ENCODE assay signal across 8 cellular contexts in the genomic region with DNA sequence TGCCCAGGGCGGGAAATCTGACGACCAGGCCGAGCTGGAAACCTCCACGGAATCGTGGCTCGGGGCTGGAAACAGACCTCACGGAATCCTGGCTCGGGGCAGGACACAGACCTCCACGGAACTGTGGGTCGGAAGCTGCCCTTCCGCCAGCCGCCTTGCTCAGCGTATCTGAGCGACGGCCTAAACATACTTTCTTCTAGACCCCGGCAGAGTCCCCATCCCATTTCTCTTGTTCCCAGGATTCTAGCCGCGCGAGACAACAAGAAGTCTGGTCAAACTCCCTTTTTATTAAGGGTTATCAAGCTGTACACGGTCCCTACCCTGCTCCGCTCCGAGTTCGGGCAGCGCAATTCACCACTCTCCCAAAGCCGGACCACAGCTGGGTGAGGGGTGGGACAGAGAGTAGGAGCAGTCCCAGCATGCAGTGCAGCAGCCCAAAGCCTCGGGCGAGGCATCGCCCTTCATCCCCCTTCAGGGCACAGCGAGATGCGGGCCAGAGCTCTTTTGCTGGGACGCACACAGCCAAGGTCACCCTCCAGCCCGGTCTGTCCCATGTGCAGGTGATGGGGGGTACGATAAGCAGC. TPM values are rescaled to one million over a fixed set of nuclear protein-coding genes. Genes with fewer than 3 reads are reported as not detected.
DNase-seq lines count a peak whose midpoint lies in the region; ATAC-seq, FAIRE-seq and TF ChIP-seq lines count a peak whose summit lies in the region.

No MANE protein-coding gene starts in this region.

- H3K36me3 ChIP-seq in HepG2 (replicated peaks in 1 of 2; ENCODE audit: control insufficient read depth in 1 of 2, insufficient read depth in 2 of 2, low read length in 2 of 2), result peaks cover 39 to 63% of the 10 kb centered on the region in 2 experiments
- H3K36me3 ChIP-seq in thyroid gland, result peaks cover 37 to 45% of the 10 kb centered on the region in 2 donors

- H3K27ac Mint-ChIP-seq in activated T-cell treated with anti-CD3 and anti-CD28 coated beads, Interleukin-2, amount 50 U/mL, for 24 hours, result peak overlapping the region; percentile 90

- TSS peak; percentile 57 for BruUV-seq in HepG2 (replicated peaks; lab: Mats Ljungman, UMichigan)

- DNase-seq in activated T-cell treated with anti-CD3 and anti-CD28 coated beads, Interleukin-2, amount 50 U/mL, for 24 hours, result no peak
- DNase-seq in activated T-cell treated with anti-CD3 and anti-CD28 coated beads for 4 hours (no peak), astrocyte of the cerebellum (ENCODE audit: low read depth) (no peak), HepG2 (ENCODE audit: low spot score) (no peak), thyroid gland (no peak), kidney glomerular epithelial cell (lab: John Stamatoyannopoulos, UW) (no peak)

- no peak for FAIRE-seq in HepG2 (lab: Jason Lieb, UNC)

- peak overlapping the region; percentile 83 for H3K4me3 Mint-ChIP-seq in activated T-cell treated with anti-CD3 and anti-CD28 coated beads, Interleukin-2, amount 50 U/mL, for 24 hours

- no peaks in the 10 kb centered on the region for H3K9me3 Mint-ChIP-seq in activated T-cell treated with anti-CD3 and anti-CD28 coated beads, Interleukin-2, amount 50 U/mL, for 24 hours

- H3K27ac ChIP-seq in HepG2 (ENCODE audit: extremely low read length, insufficient read depth, low read length) (peak overlapping the region; percentile 92), thyroid gland (peak overlapping the region in 2 of 3 donors; percentile 73 to 89)

- CTCF ChIA-PET in HepG2 (lab: Yijun Ruan, JAX; ENCODE audit: low intra/inter-chr PET ratio, low total read pairs), result no interaction called here

- TF ChIP-seq POLR2A in HepG2 (IDR thresholded peaks at IDR 0.05; ENCODE audit: insufficient read depth in 1 of 2, low read depth in 2 of 2, low read length in 2 of 2), result no peak
- no peak for TF ChIP-seq POLR2A in thyroid gland (IDR thresholded peaks at IDR 0.05)

- H3K4me1 ChIP-seq in HepG2 (ENCODE audit: insufficient read depth, low read length), result peaks cover 41% of the 10 kb centered on the region
- peaks cover 22 to 23% of the 10 kb centered on the region in 2 donors for H3K4me1 ChIP-seq in thyroid gland

- TF ChIP-seq EP300 in HepG2 (IDR thresholded peaks at IDR 0.05; ENCODE audit: low read depth in 2 of 2, low read length in 2 of 2) (no peak), HepG2 (CRISPR knock-in tag; IDR thresholded peaks at IDR 0.05; ENCODE audit: borderline replicate concordance) (no peak)

- POLR2A ChIA-PET in HepG2 (lab: Yijun Ruan, JAX), result interaction anchor here (0.7 to 6.2 kb wide), 11 partner anchors 10 to 161 kb away, joined by 3 to 196 read pairs (median 23); partner anchors contain the start of genes ANKZF1, ATG9A, CNPPD1 and DNAJB2

- H2AFZ ChIP-seq in HepG2 (ENCODE audit: low read length), result no peak overlapping the region

- H3K27me3 ChIP-seq in HepG2 (ENCODE audit: control insufficient read depth in 1 of 2, insufficient read depth in 2 of 2, low read length in 2 of 2), result no peaks in the 10 kb centered on the region
- H3K27me3 ChIP-seq in thyroid gland, result no peaks in the 10 kb centered on the region

- intact Hi-C loops in HepG2 (cut with micrococcal nuclease; ENCODE audit: unreplicated experiment) (loop anchor here (2.0 kb wide), 3 partner anchors 42 to 76 kb away; partner anchors contain the start of genes CNPPD1 and NHEJ1), thyroid gland (cut with DNase I) (no loop called here)

- H3K9me3 ChIP-seq in HepG2 (ENCODE audit: low read length) (no peaks in the 10 kb centered on the region), thyroid gland (no peaks in the 10 kb centered on the region)

- no peaks in the 10 kb centered on the region for H3K27me3 Mint-ChIP-seq in activated T-cell treated with anti-CD3 and anti-CD28 coated beads, Interleukin-2, amount 50 U/mL, for 24 hours

- H3K36me3 Mint-ChIP-seq in activated T-cell treated with anti-CD3 and anti-CD28 coated beads, Interleukin-2, amount 50 U/mL, for 24 hours (ENCODE audit: low read depth), result peaks cover 83% of the 10 kb centered on the region

- H3K9ac ChIP-seq in HepG2 (ENCODE audit: insufficient read depth, low read depth, low read length), result peak overlapping the region; percentile 85

- TF ChIP-seq CTCF in astrocyte of the cerebellum (IDR thresholded peaks at IDR 0.05; ENCODE audit: low read depth, low read length, missing control alignments) (no peak), HepG2 (CRISPR knock-in tag; IDR thresholded peaks at IDR 0.05) (no peak), thyroid gland (IDR thresholded peaks at IDR 0.05) (no peak)

- 74% methylated on average over 29 of the region's 33 CpGs for WGBS in HepG2 (ENCODE audit: low lambda C conversion rate)
- 24 to 27% methylated on average over 24 to 31 of the region's 33 CpGs for WGBS in thyroid gland, 2 donors

- H3K4me2 ChIP-seq in HepG2 (ENCODE audit: low read depth, low read length), result peak overlapping the region; percentile 99

- no peak for TF ChIP-seq RAD21 in HepG2 (CRISPR knock-in tag; IDR thresholded peaks at IDR 0.05)

- in situ Hi-C loops in astrocyte of the cerebellum (cut with HindIII; ENCODE audit: low sequenced_read_pairs) (no loop called here), HepG2 (cut with HindIII; ENCODE audit: extremely low pct_ligation_motif_present, low pct_unique_long_range_greater_than_20kb) (no loop called here)

- H3K4me3 ChIP-seq in astrocyte of the cerebellum (ENCODE audit: low read depth, low read length) (peak overlapping the region; percentile 49), HepG2 (replicated peaks in 1 of 3; ENCODE audit: insufficient read depth in 1 of 3, low read depth in 2 of 3, low read length in 3 of 3) (peak overlapping the region in 2 of 3 experiments; percentile 1 to 92; a peak in 2 of 6 replicates), thyroid gland (replicated peaks in 1 of 3) (peak overlapping the region in 1 of 3 donors; percentile 44)

- ATAC-seq in HepG2, result no peak
- no peak for ATAC-seq in GM21360 (IDR thresholded peaks at IDR 0.05; ENCODE audit: unreplicated experiment)
- ATAC-seq in HG03439 (IDR thresholded peaks at IDR 0.05; ENCODE audit: unreplicated experiment), result no peak

- peaks cover 11% of the 10 kb centered on the region for H3K79me2 ChIP-seq in HepG2 (ENCODE audit: insufficient read depth, low read length)

- H4K20me1 ChIP-seq in HepG2 (ENCODE audit: insufficient read depth, low read length), result no peaks in the 10 kb centered on the region

- peaks cover 31% of the 10 kb centered on the region for H3K4me1 Mint-ChIP-seq in activated T-cell treated with anti-CD3 and anti-CD28 coated beads, Interleukin-2, amount 50 U/mL, for 24 hours (ENCODE audit: low read depth)

RNA-seq across cellular contexts. Expression of gene ABCB6, which starts 0.4 kb away (rescaled TPM):
- total RNA-seq in HepG2 (2016; rRNA removed; fragmentation: Illumina TruSeq; extraction: Trizol), result 51.3 and 137 TPM in 2 replicates
- total RNA-seq in HepG2 (2016; cell fraction: cytosol; rRNA removed; fragmentation: Illumina TruSeq; extraction: Trizol; ENCODE audit: low read depth), result 28.1 and 35.8 TPM in 2 replicates
- total RNA-seq in HepG2 (2016; cell fraction: insoluble cytoplasmic fraction; rRNA removed; fragmentation: Illumina TruSeq; extraction: Trizol), result 43.5 and 141 TPM in 2 replicates
- total RNA-seq in HepG2 (2016; cell fraction: membrane; rRNA removed; fragmentation: Illumina TruSeq; extraction: Trizol), result 47.7 and 48.7 TPM in 2 replicates
- total RNA-seq in HepG2 (2016; cell fraction: nucleus; rRNA removed; fragmentation: Illumina TruSeq; extraction: Trizol), result 116 and 133 TPM in 2 replicates
- 91.1 and 106 TPM in 2 replicates for polyA plus RNA-seq in HepG2 (2011; rRNA removed)
- 41.3 and 55.0 TPM in 2 replicates for polyA plus RNA-seq in HepG2 (2011; cell fraction: cytosol; rRNA removed)
- 379 and 422 TPM in 2 replicates for polyA plus RNA-seq in HepG2 (2011; cell fraction: nucleus; rRNA removed)
- polyA plus RNA-seq in HepG2 (2012), result 116 and 121 TPM in 2 replicates
- polyA plus RNA-seq in HepG2 (2016; cell fraction: cytosol; fragmentation: Illumina TruSeq; extraction: Trizol; ENCODE audit: low read depth), result 19.8 and 20.8 TPM in 2 replicates
- 40.4 and 42.9 TPM in 2 replicates for polyA plus RNA-seq in HepG2 (2016; cell fraction: insoluble cytoplasmic fraction; fragmentation: Illumina TruSeq; extraction: Trizol; ENCODE audit: low read depth)
- polyA plus RNA-seq in HepG2 (2016; cell fraction: membrane; fragmentation: Illumina TruSeq; extraction: Trizol; ENCODE audit: low read depth), result 30.7 and 31.5 TPM in 2 replicates
- 219 and 220 TPM in 2 replicates for polyA plus RNA-seq in HepG2 (2016; cell fraction: nucleus; fragmentation: Illumina TruSeq; extraction: Trizol; ENCODE audit: insufficient read depth, low read depth)
- polyA minus RNA-seq in HepG2 (2011; rRNA and poly(A)+ RNA removed; ENCODE audit: low replicate concordance), result 38.6 and 282 TPM in 2 replicates
- polyA minus RNA-seq in HepG2 (2011; cell fraction: cytosol; rRNA and poly(A)+ RNA removed), result 35.0 and 43.2 TPM in 2 replicates
- 86.5 and 121 TPM in 2 replicates for polyA minus RNA-seq in HepG2 (2011; cell fraction: nucleus; rRNA and poly(A)+ RNA removed)
- total RNA-seq in thyroid gland, result 10 to 100 TPM; 29.6 to 96.8 (median 63.6) TPM

RNA-seq across cellular contexts. Expression of gene ATG9A, which starts 10.2 kb away (rescaled TPM):
- total RNA-seq in HepG2 (2016; rRNA removed; fragmentation: Illumina TruSeq; extraction: Trizol) (22.2 and 35.0 TPM in 2 replicates), thyroid gland (10 to 100 TPM; 48.8 to 59.3 (median 54.6) TPM)
- total RNA-seq in HepG2 (2016; cell fraction: cytosol; rRNA removed; fragmentation: Illumina TruSeq; extraction: Trizol; ENCODE audit: low read depth), result 4.5 and 6.5 TPM in 2 replicates
- total RNA-seq in HepG2 (2016; cell fraction: insoluble cytoplasmic fraction; rRNA removed; fragmentation: Illumina TruSeq; extraction: Trizol), result 20.4 and 32.7 TPM in 2 replicates
- 16.0 and 25.9 TPM in 2 replicates for total RNA-seq in HepG2 (2016; cell fraction: membrane; rRNA removed; fragmentation: Illumina TruSeq; extraction: Trizol)
- total RNA-seq in HepG2 (2016; cell fraction: nucleus; rRNA removed; fragmentation: Illumina TruSeq; extraction: Trizol), result 35.0 and 40.9 TPM in 2 replicates
- 131 and 172 TPM in 2 replicates for polyA plus RNA-seq in HepG2 (2011; rRNA removed)
- 123 and 128 TPM in 2 replicates for polyA plus RNA-seq in HepG2 (2011; cell fraction: cytosol; rRNA removed)
- polyA plus RNA-seq in HepG2 (2011; cell fraction: nucleus; rRNA removed), result 189 and 211 TPM in 2 replicates
- polyA plus RNA-seq in HepG2 (2012), result 94.7 and 110 TPM in 2 replicates
- polyA plus RNA-seq in HepG2 (2016; cell fraction: cytosol; fragmentation: Illumina TruSeq; extraction: Trizol; ENCODE audit: low read depth), result 5.3 and 5.7 TPM in 2 replicates
- polyA plus RNA-seq in HepG2 (2016; cell fraction: insoluble cytoplasmic fraction; fragmentation: Illumina TruSeq; extraction: Trizol; ENCODE audit: low read depth), result 22.5 and 28.3 TPM in 2 replicates
- 17.7 and 19.4 TPM in 2 replicates for polyA plus RNA-seq in HepG2 (2016; cell fraction: membrane; fragmentation: Illumina TruSeq; extraction: Trizol; ENCODE audit: low read depth)
- polyA plus RNA-seq in HepG2 (2016; cell fraction: nucleus; fragmentation: Illumina TruSeq; extraction: Trizol; ENCODE audit: insufficient read depth, low read depth), result 57.3 and 62.1 TPM in 2 replicates
- polyA minus RNA-seq in HepG2 (2011; rRNA and poly(A)+ RNA removed; ENCODE audit: low replicate concordance), result 133 and 388 TPM in 2 replicates
- polyA minus RNA-seq in HepG2 (2011; cell fraction: cytosol; rRNA and poly(A)+ RNA removed), result 97.2 and 111 TPM in 2 replicates
- polyA minus RNA-seq in HepG2 (2011; cell fraction: nucleus; rRNA and poly(A)+ RNA removed), result 57.6 and 91.8 TPM in 2 replicates

RNA-seq across cellular contexts. Expression of gene ANKZF1, which starts 10.4 kb away (rescaled TPM):
- total RNA-seq in HepG2 (2016; rRNA removed; fragmentation: Illumina TruSeq; extraction: Trizol) (14.6 and 25.3 TPM in 2 replicates), thyroid gland (10 to 100 TPM; 38.1 to 66.4 (median 45.5) TPM)
- total RNA-seq in HepG2 (2016; cell fraction: cytosol; rRNA removed; fragmentation: Illumina TruSeq; extraction: Trizol; ENCODE audit: low read depth), result 7.2 and 11.5 TPM in 2 replicates
- 15.1 and 28.1 TPM in 2 replicates for total RNA-seq in HepG2 (2016; cell fraction: insoluble cytoplasmic fraction; rRNA removed; fragmentation: Illumina TruSeq; extraction: Trizol)
- 9.6 and 9.7 TPM in 2 replicates for total RNA-seq in HepG2 (2016; cell fraction: membrane; rRNA removed; fragmentation: Illumina TruSeq; extraction: Trizol)
- total RNA-seq in HepG2 (2016; cell fraction: nucleus; rRNA removed; fragmentation: Illumina TruSeq; extraction: Trizol), result 35.5 and 43.3 TPM in 2 replicates
- 128 and 131 TPM in 2 replicates for polyA plus RNA-seq in HepG2 (2011; rRNA removed)
- 31.4 and 41.4 TPM in 2 replicates for polyA plus RNA-seq in HepG2 (2011; cell fraction: cytosol; rRNA removed)
- 741 and 801 TPM in 2 replicates for polyA plus RNA-seq in HepG2 (2011; cell fraction: nucleus; rRNA removed)
- polyA plus RNA-seq in HepG2 (2012), result 97.7 and 105 TPM in 2 replicates
- 1.9 and 2.1 TPM in 2 replicates for polyA plus RNA-seq in HepG2 (2016; cell fraction: cytosol; fragmentation: Illumina TruSeq; extraction: Trizol; ENCODE audit: low read depth)
- 12.2 and 12.4 TPM in 2 replicates for polyA plus RNA-seq in HepG2 (2016; cell fraction: insoluble cytoplasmic fraction; fragmentation: Illumina TruSeq; extraction: Trizol; ENCODE audit: low read depth)
- polyA plus RNA-seq in HepG2 (2016; cell fraction: membrane; fragmentation: Illumina TruSeq; extraction: Trizol; ENCODE audit: low read depth), result 3.0 and 3.3 TPM in 2 replicates
- polyA plus RNA-seq in HepG2 (2016; cell fraction: nucleus; fragmentation: Illumina TruSeq; extraction: Trizol; ENCODE audit: insufficient read depth, low read depth), result 74.4 and 78.7 TPM in 2 replicates
- polyA minus RNA-seq in HepG2 (2011; rRNA and poly(A)+ RNA removed; ENCODE audit: low replicate concordance), result 27.1 and 66.1 TPM in 2 replicates
- 26.1 and 28.4 TPM in 2 replicates for polyA minus RNA-seq in HepG2 (2011; cell fraction: cytosol; rRNA and poly(A)+ RNA removed)
- polyA minus RNA-seq in HepG2 (2011; cell fraction: nucleus; rRNA and poly(A)+ RNA removed), result 218 and 249 TPM in 2 replicates

RNA-seq across cellular contexts. Expression of gene ZFAND2B, which starts 12.6 kb away (rescaled TPM):
- total RNA-seq in HepG2 (2016; rRNA removed; fragmentation: Illumina TruSeq; extraction: Trizol) (39.4 and 53.3 TPM in 2 replicates), thyroid gland (100 to 1,000 TPM in 2 of 4 donors, 10 to 100 TPM in 2; 78.7 to 131 (median 92.0) TPM)
- 97.6 and 112 TPM in 2 replicates for total RNA-seq in HepG2 (2016; cell fraction: cytosol; rRNA removed; fragmentation: Illumina TruSeq; extraction: Trizol; ENCODE audit: low read depth)
- total RNA-seq in HepG2 (2016; cell fraction: insoluble cytoplasmic fraction; rRNA removed; fragmentation: Illumina TruSeq; extraction: Trizol), result 37.3 and 56.7 TPM in 2 replicates
- total RNA-seq in HepG2 (2016; cell fraction: membrane; rRNA removed; fragmentation: Illumina TruSeq; extraction: Trizol), result 81.3 and 81.5 TPM in 2 replicates
- total RNA-seq in HepG2 (2016; cell fraction: nucleus; rRNA removed; fragmentation: Illumina TruSeq; extraction: Trizol), result 38.7 and 41.0 TPM in 2 replicates
- polyA plus RNA-seq in HepG2 (2011; rRNA removed), result 115 and 139 TPM in 2 replicates
- 86.0 and 119 TPM in 2 replicates for polyA plus RNA-seq in HepG2 (2011; cell fraction: cytosol; rRNA removed)
- 440 and 456 TPM in 2 replicates for polyA plus RNA-seq in HepG2 (2011; cell fraction: nucleus; rRNA removed)
- polyA plus RNA-seq in HepG2 (2012), result 61.3 and 62.2 TPM in 2 replicates
- polyA plus RNA-seq in HepG2 (2016; cell fraction: cytosol; fragmentation: Illumina TruSeq; extraction: Trizol; ENCODE audit: low read depth), result 85.1 and 89.2 TPM in 2 replicates
- polyA plus RNA-seq in HepG2 (2016; cell fraction: insoluble cytoplasmic fraction; fragmentation: Illumina TruSeq; extraction: Trizol; ENCODE audit: low read depth), result 42.7 and 45.5 TPM in 2 replicates
- 68.1 and 69.5 TPM in 2 replicates for polyA plus RNA-seq in HepG2 (2016; cell fraction: membrane; fragmentation: Illumina TruSeq; extraction: Trizol; ENCODE audit: low read depth)
- polyA plus RNA-seq in HepG2 (2016; cell fraction: nucleus; fragmentation: Illumina TruSeq; extraction: Trizol; ENCODE audit: insufficient read depth, low read depth), result 75.7 and 78.1 TPM in 2 replicates
- 29.2 and 84.0 TPM in 2 replicates for polyA minus RNA-seq in HepG2 (2011; rRNA and poly(A)+ RNA removed; ENCODE audit: low replicate concordance)
- 21.6 and 22.7 TPM in 2 replicates for polyA minus RNA-seq in HepG2 (2011; cell fraction: cytosol; rRNA and poly(A)+ RNA removed)
- 88.6 and 99.7 TPM in 2 replicates for polyA minus RNA-seq in HepG2 (2011; cell fraction: nucleus; rRNA and poly(A)+ RNA removed)

RNA-seq across cellular contexts. Expression of gene GLB1L, which starts 26.0 kb away (rescaled TPM):
- total RNA-seq in HepG2 (2016; rRNA removed; fragmentation: Illumina TruSeq; extraction: Trizol), result 2.7 and 6.8 TPM in 2 replicates
- total RNA-seq in HepG2 (2016; cell fraction: cytosol; rRNA removed; fragmentation: Illumina TruSeq; extraction: Trizol; ENCODE audit: low read depth), result 1.8 and 3.4 TPM in 2 replicates
- 2.6 and 6.8 TPM in 2 replicates for total RNA-seq in HepG2 (2016; cell fraction: insoluble cytoplasmic fraction; rRNA removed; fragmentation: Illumina TruSeq; extraction: Trizol)
- 4.9 and 6.4 TPM in 2 replicates for total RNA-seq in HepG2 (2016; cell fraction: membrane; rRNA removed; fragmentation: Illumina TruSeq; extraction: Trizol)
- total RNA-seq in HepG2 (2016; cell fraction: nucleus; rRNA removed; fragmentation: Illumina TruSeq; extraction: Trizol), result 5.0 and 7.5 TPM in 2 replicates
- 6.2 and 7.3 TPM in 2 replicates for polyA plus RNA-seq in HepG2 (2011; rRNA removed)
- 5.5 and 6.3 TPM in 2 replicates for polyA plus RNA-seq in HepG2 (2011; cell fraction: cytosol; rRNA removed)
- 6.0 and 6.8 TPM in 2 replicates for polyA plus RNA-seq in HepG2 (2011; cell fraction: nucleus; rRNA removed)
- 3.7 and 4.4 TPM in 2 replicates for polyA plus RNA-seq in HepG2 (2012)
- polyA plus RNA-seq in HepG2 (2016; cell fraction: cytosol; fragmentation: Illumina TruSeq; extraction: Trizol; ENCODE audit: low read depth), result 1.5 and 2.7 TPM in 2 replicates
- polyA plus RNA-seq in HepG2 (2016; cell fraction: insoluble cytoplasmic fraction; fragmentation: Illumina TruSeq; extraction: Trizol; ENCODE audit: low read depth), result 2.3 and 3.0 TPM in 2 replicates
- polyA plus RNA-seq in HepG2 (2016; cell fraction: membrane; fragmentation: Illumina TruSeq; extraction: Trizol; ENCODE audit: low read depth), result 3.5 and 4.0 TPM in 2 replicates
- polyA plus RNA-seq in HepG2 (2016; cell fraction: nucleus; fragmentation: Illumina TruSeq; extraction: Trizol; ENCODE audit: insufficient read depth, low read depth), result 9.0 and 11.6 TPM in 2 replicates
- polyA minus RNA-seq in HepG2 (2011; rRNA and poly(A)+ RNA removed; ENCODE audit: low replicate concordance), result 5.1 and 6.4 TPM in 2 replicates
- polyA minus RNA-seq in HepG2 (2011; cell fraction: cytosol; rRNA and poly(A)+ RNA removed), result 1.7 and 2.6 TPM in 2 replicates
- 6.1 and 6.7 TPM in 2 replicates for polyA minus RNA-seq in HepG2 (2011; cell fraction: nucleus; rRNA and poly(A)+ RNA removed)
- 10 to 100 TPM; 12.9 to 24.6 (median 14.9) TPM for total RNA-seq in thyroid gland
